ENCODE assay signal across 17 cellular contexts in the genomic region with DNA sequence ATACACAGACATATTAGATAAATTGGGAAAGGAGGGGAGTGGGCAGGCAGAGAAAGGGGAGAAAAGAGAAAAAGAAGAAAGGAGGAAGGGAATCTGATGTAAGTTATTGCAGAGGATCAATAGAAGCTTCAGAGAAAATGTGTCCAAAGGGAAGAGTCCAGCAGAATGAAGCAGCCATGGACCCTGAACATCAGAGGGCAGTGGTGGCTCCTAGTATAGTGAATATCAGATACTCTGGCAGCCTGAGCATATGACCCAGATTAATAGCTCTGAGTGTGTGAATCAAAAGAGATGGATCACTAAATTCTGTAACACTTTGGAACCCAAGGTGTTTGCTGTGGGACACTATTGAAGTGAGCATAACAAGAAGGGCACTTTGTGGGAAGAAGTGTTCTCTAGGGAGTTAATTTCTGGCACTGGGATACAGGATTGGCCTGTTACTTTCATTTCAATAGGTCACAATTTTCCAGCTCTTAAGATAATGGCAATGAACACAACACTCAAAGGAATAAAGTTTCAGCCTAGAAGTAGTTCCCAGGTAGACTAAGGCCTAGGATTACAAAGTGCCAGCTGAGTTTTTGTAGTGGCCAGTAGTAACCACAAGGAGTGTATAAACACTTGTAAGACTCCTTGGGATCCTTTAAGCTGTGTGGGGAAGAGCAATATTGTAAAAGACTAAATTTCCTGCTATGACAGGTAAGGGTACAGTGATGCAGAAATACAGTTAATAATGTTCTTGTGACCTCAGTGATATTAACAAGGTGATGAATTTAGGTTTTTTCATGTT.
"Had no signal": no experiment of that assay in that cellular context is flagged by ENCODE, and none has a peak within 500 bp of the region (broad histone marks: within the 10 kb centered on the region; RNA-seq: fewer than 3 reads in every experiment).

No MANE protein-coding gene starts in this region.

- DNase-seq: activated CD4-positive, alpha-beta T cell treated with anti-CD3 and anti-CD28 coated beads, Interleukin-2, amount 50 U/mL, for 4 hours; activated CD4-positive, CD25-positive, alpha-beta regulatory T cell treated with anti-CD3 and anti-CD28 coated beads, Interleukin-2, amount 50 U/mL, for 72 hours; activated naive CD4-positive, alpha-beta T cell treated with Interleukin-2 at 50 U/mL for 16 hours; activated T-cell treated with anti-CD3 and anti-CD28 coated beads for 4 hours; anterior cingulate cortex; cortex of kidney; effector CD8-positive, alpha-beta T cell; foreskin melanocyte; immature natural killer cell; left colon; mucosa of descending colon; naive thymus-derived CD8-positive, alpha-beta T cell; pancreas; sigmoid colon; stimulated activated CD4-positive, alpha-beta T cell treated with anti-CD3 and anti-CD28 coated beads, Interleukin-1b, Interleukin-23, amount 100 ng/mL, for 48 hours; stimulated activated naive CD8-positive, alpha-beta T cell treated with anti-CD3 and anti-CD28 coated beads, Interleukin-15, amount 100 ng/mL, for 72 hours had no signal

- H3K27ac ChIP-seq: pancreas had no signal

- H3K36me3 ChIP-seq: pancreas, sigmoid colon had no signal

- H3K27me3 ChIP-seq: pancreas, sigmoid colon had no signal

- H3K9me3 ChIP-seq: mucosa of descending colon, pancreas, sigmoid colon had no signal

- H3K4me1 ChIP-seq: pancreas had no signal

- H3K4me3 ChIP-seq: mucosa of descending colon, pancreas, sigmoid colon had no signal

- ATAC-seq: activated T-helper 17 cell treated with anti-CD3 and anti-CD28 coated beads, Interleukin-2, amount 50 U/mL, for 72 hours; left colon; mucosa of descending colon; naive thymus-derived CD8-positive, alpha-beta T cell; stimulated activated naive CD8-positive, alpha-beta T cell treated with anti-CD3 and anti-CD28 coated beads, Interleukin-15, amount 100 ng/mL, for 72 hours had no signal
